In the genomic region with DNA sequence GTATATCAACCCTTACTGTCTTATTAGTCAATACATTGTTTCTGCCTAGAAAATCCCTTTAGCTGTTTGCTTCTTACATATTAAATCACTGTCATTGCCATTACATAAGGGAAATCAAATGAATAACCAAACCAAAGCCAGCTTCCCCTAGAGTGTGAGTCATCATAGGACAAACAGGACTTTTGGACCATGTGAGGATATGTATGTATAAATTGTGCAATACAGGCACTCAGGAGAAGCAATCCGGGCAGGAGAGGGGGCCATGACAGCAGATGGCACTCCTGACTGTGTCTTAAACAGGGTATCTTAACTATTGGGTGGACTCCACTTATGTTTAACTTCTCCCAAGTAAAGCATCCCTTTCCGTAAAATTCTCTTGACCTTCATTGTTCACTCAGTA, we compare ENCODE assay signal across 1 cellular context.
TF ChIP-seq lines count a peak whose summit lies in the region.

No MANE protein-coding gene starts in this region.

TF ChIP-seq in HepG2, 621 proteins besides CTCF, POLR2A, EP300 and RAD21 (continued from another document and continues in another):
- peak; percentile 57; the same call in 1 of the 2 replicates for TF ChIP-seq ZGPAT (CRISPR knock-in tag; IDR thresholded peaks at IDR 0.05)
- TF ChIP-seq, protein P1, sequence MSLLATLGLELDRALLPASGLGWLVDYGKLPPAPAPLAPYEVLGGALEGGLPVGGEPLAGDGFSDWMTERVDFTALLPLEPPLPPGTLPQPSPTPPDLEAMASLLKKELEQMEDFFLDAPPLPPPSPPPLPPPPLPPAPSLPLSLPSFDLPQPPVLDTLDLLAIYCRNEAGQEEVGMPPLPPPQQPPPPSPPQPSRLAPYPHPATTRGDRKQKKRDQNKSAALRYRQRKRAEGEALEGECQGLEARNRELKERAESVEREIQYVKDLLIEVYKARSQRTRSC (CRISPR knock-in tag; IDR thresholded peaks at IDR 0.05; ENCODE audit: low read depth): no peak
- peak; percentile 69; the same call in 1 of the 2 replicates for TF ChIP-seq GATAD2A (CRISPR knock-in tag; IDR thresholded peaks at IDR 0.05)
- peak; percentile 98 for TF ChIP-seq FOSL2 (CRISPR knock-in tag; IDR thresholded peaks at IDR 0.05)
- TF ChIP-seq, protein P2, sequence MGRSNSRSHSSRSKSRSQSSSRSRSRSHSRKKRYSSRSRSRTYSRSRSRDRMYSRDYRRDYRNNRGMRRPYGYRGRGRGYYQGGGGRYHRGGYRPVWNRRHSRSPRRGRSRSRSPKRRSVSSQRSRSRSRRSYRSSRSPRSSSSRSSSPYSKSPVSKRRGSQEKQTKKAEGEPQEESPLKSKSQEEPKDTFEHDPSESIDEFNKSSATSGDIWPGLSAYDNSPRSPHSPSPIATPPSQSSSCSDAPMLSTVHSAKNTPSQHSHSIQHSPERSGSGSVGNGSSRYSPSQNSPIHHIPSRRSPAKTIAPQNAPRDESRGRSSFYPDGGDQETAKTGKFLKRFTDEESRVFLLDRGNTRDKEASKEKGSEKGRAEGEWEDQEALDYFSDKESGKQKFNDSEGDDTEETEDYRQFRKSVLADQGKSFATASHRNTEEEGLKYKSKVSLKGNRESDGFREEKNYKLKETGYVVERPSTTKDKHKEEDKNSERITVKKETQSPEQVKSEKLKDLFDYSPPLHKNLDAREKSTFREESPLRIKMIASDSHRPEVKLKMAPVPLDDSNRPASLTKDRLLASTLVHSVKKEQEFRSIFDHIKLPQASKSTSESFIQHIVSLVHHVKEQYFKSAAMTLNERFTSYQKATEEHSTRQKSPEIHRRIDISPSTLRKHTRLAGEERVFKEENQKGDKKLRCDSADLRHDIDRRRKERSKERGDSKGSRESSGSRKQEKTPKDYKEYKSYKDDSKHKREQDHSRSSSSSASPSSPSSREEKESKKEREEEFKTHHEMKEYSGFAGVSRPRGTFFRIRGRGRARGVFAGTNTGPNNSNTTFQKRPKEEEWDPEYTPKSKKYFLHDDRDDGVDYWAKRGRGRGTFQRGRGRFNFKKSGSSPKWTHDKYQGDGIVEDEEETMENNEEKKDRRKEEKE (IDR thresholded peaks at IDR 0.05): no peak
- TF ChIP-seq CEBPB (IDR thresholded peaks at IDR 0.05; ENCODE audit: borderline replicate concordance, low read depth, low read length): peak; percentile 96
- peak; percentile 55; the same call in 1 of the 2 replicates for TF ChIP-seq HDAC2 (CRISPR knock-in tag; IDR thresholded peaks at IDR 0.05)
- TF ChIP-seq, protein P3, sequence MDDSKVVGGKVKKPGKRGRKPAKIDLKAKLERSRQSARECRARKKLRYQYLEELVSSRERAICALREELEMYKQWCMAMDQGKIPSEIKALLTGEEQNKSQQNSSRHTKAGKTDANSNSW (CRISPR knock-in tag; IDR thresholded peaks at IDR 0.05; ENCODE audit: borderline replicate concordance): no peak
- TF ChIP-seq, protein P4, sequence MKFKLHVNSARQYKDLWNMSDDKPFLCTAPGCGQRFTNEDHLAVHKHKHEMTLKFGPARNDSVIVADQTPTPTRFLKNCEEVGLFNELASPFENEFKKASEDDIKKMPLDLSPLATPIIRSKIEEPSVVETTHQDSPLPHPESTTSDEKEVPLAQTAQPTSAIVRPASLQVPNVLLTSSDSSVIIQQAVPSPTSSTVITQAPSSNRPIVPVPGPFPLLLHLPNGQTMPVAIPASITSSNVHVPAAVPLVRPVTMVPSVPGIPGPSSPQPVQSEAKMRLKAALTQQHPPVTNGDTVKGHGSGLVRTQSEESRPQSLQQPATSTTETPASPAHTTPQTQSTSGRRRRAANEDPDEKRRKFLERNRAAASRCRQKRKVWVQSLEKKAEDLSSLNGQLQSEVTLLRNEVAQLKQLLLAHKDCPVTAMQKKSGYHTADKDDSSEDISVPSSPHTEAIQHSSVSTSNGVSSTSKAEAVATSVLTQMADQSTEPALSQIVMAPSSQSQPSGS (CRISPR knock-in tag; IDR thresholded peaks at IDR 0.05): no peak
- peak; percentile 44; the same call in 1 of the 2 replicates for TF ChIP-seq PAXIP1 (CRISPR knock-in tag; conservative IDR thresholded peaks at IDR 0.05)
- no peak for TF ChIP-seq ZNF841 (CRISPR knock-in tag; IDR thresholded peaks at IDR 0.05; ENCODE audit: borderline replicate concordance)
- TF ChIP-seq GTF2F1 (IDR thresholded peaks at IDR 0.05; ENCODE audit: low read length): no peak
- TF ChIP-seq IRF2 (CRISPR knock-in tag; IDR thresholded peaks at IDR 0.05): 0 out of 2 replicates have a peak, but pooled peaks have one; percentile 19
- TF ChIP-seq ZNF451 (CRISPR knock-in tag; IDR thresholded peaks at IDR 0.05): no peak
- peak; percentile 51; the same call in 1 of the 2 replicates for TF ChIP-seq PHF21A (CRISPR knock-in tag; IDR thresholded peaks at IDR 0.05)
- no peak for TF ChIP-seq NFAT5 (CRISPR knock-in tag; IDR thresholded peaks at IDR 0.05)
- TF ChIP-seq CEBPZ (IDR thresholded peaks at IDR 0.05; ENCODE audit: low read length): no peak
- peak; percentile 91 for TF ChIP-seq GFI1 (CRISPR knock-in tag; IDR thresholded peaks at IDR 0.05; ENCODE audit: borderline replicate concordance)
- TF ChIP-seq TCF12 (IDR thresholded peaks at IDR 0.05): no peak
- TF ChIP-seq TCF12 (CRISPR knock-in tag; IDR thresholded peaks at IDR 0.05): no peak
- TF ChIP-seq TEAD3 (CRISPR knock-in tag; optimal IDR thresholded peaks at IDR 0.05; ENCODE audit: borderline replicate concordance): peak; percentile 12
- no peak for TF ChIP-seq ZNF441 (CRISPR knock-in tag; IDR thresholded peaks at IDR 0.05; ENCODE audit: borderline replicate concordance)
- TF ChIP-seq NCOR1 (IDR thresholded peaks at IDR 0.05; ENCODE audit: borderline replicate concordance, low read length): peak; percentile 21; the same call in 1 of the 2 replicates
- no peak for TF ChIP-seq ZNF292 (CRISPR knock-in tag; IDR thresholded peaks at IDR 0.05; ENCODE audit: borderline replicate concordance, low read depth)
- no peak for TF ChIP-seq SMARCE1 (IDR thresholded peaks at IDR 0.05; ENCODE audit: borderline replicate concordance)
- TF ChIP-seq SOX13 (IDR thresholded peaks at IDR 0.05): no peak
- TF ChIP-seq SOX13 (CRISPR knock-in tag; conservative IDR thresholded peaks at IDR 0.05 in 1 of 2, IDR thresholded peaks at IDR 0.05 in 1 of 2): peak in 1 of 2 experiments; percentile 55; a peak in 1 of 4 replicates
- peak; percentile 37; the same call in 1 of the 2 replicates for TF ChIP-seq POGZ (CRISPR knock-in tag; IDR thresholded peaks at IDR 0.05)
- TF ChIP-seq, protein P5, sequence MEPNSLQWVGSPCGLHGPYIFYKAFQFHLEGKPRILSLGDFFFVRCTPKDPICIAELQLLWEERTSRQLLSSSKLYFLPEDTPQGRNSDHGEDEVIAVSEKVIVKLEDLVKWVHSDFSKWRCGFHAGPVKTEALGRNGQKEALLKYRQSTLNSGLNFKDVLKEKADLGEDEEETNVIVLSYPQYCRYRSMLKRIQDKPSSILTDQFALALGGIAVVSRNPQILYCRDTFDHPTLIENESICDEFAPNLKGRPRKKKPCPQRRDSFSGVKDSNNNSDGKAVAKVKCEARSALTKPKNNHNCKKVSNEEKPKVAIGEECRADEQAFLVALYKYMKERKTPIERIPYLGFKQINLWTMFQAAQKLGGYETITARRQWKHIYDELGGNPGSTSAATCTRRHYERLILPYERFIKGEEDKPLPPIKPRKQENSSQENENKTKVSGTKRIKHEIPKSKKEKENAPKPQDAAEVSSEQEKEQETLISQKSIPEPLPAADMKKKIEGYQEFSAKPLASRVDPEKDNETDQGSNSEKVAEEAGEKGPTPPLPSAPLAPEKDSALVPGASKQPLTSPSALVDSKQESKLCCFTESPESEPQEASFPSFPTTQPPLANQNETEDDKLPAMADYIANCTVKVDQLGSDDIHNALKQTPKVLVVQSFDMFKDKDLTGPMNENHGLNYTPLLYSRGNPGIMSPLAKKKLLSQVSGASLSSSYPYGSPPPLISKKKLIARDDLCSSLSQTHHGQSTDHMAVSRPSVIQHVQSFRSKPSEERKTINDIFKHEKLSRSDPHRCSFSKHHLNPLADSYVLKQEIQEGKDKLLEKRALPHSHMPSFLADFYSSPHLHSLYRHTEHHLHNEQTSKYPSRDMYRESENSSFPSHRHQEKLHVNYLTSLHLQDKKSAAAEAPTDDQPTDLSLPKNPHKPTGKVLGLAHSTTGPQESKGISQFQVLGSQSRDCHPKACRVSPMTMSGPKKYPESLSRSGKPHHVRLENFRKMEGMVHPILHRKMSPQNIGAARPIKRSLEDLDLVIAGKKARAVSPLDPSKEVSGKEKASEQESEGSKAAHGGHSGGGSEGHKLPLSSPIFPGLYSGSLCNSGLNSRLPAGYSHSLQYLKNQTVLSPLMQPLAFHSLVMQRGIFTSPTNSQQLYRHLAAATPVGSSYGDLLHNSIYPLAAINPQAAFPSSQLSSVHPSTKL (CRISPR knock-in tag; IDR thresholded peaks at IDR 0.05): peak; percentile 87
